Comparison of ENCODE assay signal across 8 cellular contexts in genomic region chr10:103855424-103855823, GRCh38. TPM values are rescaled to one million over a fixed set of nuclear protein-coding genes. Genes with fewer than 3 reads are reported as not detected.
DNase-seq lines count a peak whose midpoint lies in the region; ATAC-seq, FAIRE-seq and TF ChIP-seq lines count a peak whose summit lies in the region.

Gene SH3PXD2A, minus strand, starts transcription at chr10:103855576. Its CDS starts 310 bp downstream, at chr10:103855266.

- WGBS in A549 (ENCODE audit: missing lambda C conversion rate), result no CpG with 5 or more reads among the region's 54 CpGs
- WGBS in urinary bladder, result 1% methylated on average over 54 of the region's 54 CpGs

- TF ChIP-seq EP300 in A549 (IDR thresholded peaks at IDR 0.05), result no peak

- TF ChIP-seq RAD21 in A549 (conservative IDR thresholded peaks at IDR 0.05 in 1 of 2, IDR thresholded peaks at IDR 0.05 in 1 of 2), result no peak

- FAIRE-seq in A549 (lab: Jason Lieb, UNC), result no peak

- no peak for TF ChIP-seq POLR2A in A549 (IDR thresholded peaks at IDR 0.05; ENCODE audit: low read length)

- POLR2A ChIA-PET in A549 (lab: Yijun Ruan, JAX), result interaction anchor here (1.1 kb wide), 1 partner anchor 97 kb away, joined by 4 read pairs; no protein-coding TSS in a partner anchor

- H3K36me3 ChIP-seq in urinary bladder (ENCODE audit: insufficient read depth), result no peaks in the 10 kb centered on the region

- H3K9me3 ChIP-seq in A549, result no peaks in the 10 kb centered on the region

- peak; percentile 63 to 77 for ATAC-seq in A549
- no peak for ATAC-seq in HG02938 (IDR thresholded peaks at IDR 0.05; ENCODE audit: unreplicated experiment)

- peak within 1 kb of the TSS; percentile 97 for H3K4me2 ChIP-seq in A549

- H3K27ac ChIP-seq in A549 (peak within 1 kb of the TSS; percentile 86 to 91), urinary bladder (ENCODE audit: low read depth) (peak within 1 kb of the TSS; percentile 85)

- CTCF ChIA-PET in A549 (lab: Yijun Ruan, JAX), result interaction anchor here (0.8 to 10.5 kb wide), 27 partner anchors 13 to 249 kb away, joined by 3 to 184 read pairs (median 3); no protein-coding TSS in a partner anchor

- no peak; the same call in 1 of the 3 replicates for TF ChIP-seq CTCF in A549 (IDR thresholded peaks at IDR 0.05)
- no peak for TF ChIP-seq CTCF in WI38 (IDR thresholded peaks at IDR 0.05; ENCODE audit: low read depth, low read length)
- no peak for TF ChIP-seq CTCF in epithelial cell of esophagus (IDR thresholded peaks at IDR 0.05; ENCODE audit: insufficient read depth, low read depth, low read length, missing control alignments)

- peaks cover 23% of the 10 kb centered on the region for H3K4me1 ChIP-seq in A549
- H3K4me1 ChIP-seq in urinary bladder (ENCODE audit: insufficient read depth), result no peaks in the 10 kb centered on the region

- DNase-seq in A549 (ENCODE audit: low read depth in 1 of 2, low spot score in 1 of 2), result peak in 1 of 2 experiments; percentile 62
- DNase-seq in HCEC 1CT, result peak; percentile 6
- peak; percentile 49 for DNase-seq in epithelial cell of esophagus (ENCODE audit: low read depth)
- no peak for DNase-seq in mucosa of gallbladder (ENCODE audit: low spot score)
- DNase-seq in A172 (ENCODE audit: low spot score), result no peak

- H3K4me3 ChIP-seq in A549 (peak within 1 kb of the TSS; percentile 79), WI38 (ENCODE audit: low read depth, low read length) (peak within 1 kb of the TSS; percentile 79), epithelial cell of esophagus (ENCODE audit: low read length) (peak within 1 kb of the TSS; percentile 94), urinary bladder (ENCODE audit: low read depth, low read length) (peak within 1 kb of the TSS; percentile 78)

TF ChIP-seq in A549, 52 proteins besides CTCF, POLR2A, EP300 and RAD21:
- peak; percentile 44; the same call in 2 of the 3 replicates for TF ChIP-seq SMC3 (IDR thresholded peaks at IDR 0.05)
- TF ChIP-seq SREBF2 (IDR thresholded peaks at IDR 0.05), result no peak
- no peak for TF ChIP-seq USF2 (IDR thresholded peaks at IDR 0.05)
- no peak for TF ChIP-seq MAX (IDR thresholded peaks at IDR 0.05)
- TF ChIP-seq FOSL2 (IDR thresholded peaks at IDR 0.05), result no peak
- TF ChIP-seq FOSL2 (CRISPR knock-in tag; IDR thresholded peaks at IDR 0.05), result no peak
- TF ChIP-seq CBX2 (IDR thresholded peaks at IDR 0.05; ENCODE audit: borderline replicate concordance, low read depth), result no peak
- no peak for TF ChIP-seq ZC3H11A (IDR thresholded peaks at IDR 0.05)
- TF ChIP-seq HOXB5 (CRISPR knock-in tag; IDR thresholded peaks at IDR 0.05), result no peak

RNA-seq across cellular contexts. Expression of gene SH3PXD2A, which starts in this region (rescaled TPM):
- polyA plus RNA-seq in A549 (2011; rRNA removed) (3.9 and 6.2 TPM in 2 replicates), A549 (2017; fragmentation: RNase III; extraction: RNeasy Plus Mini Kit Qiagen cat#74134 plus additional on column Dnase treatment) (1.4 to 2.4 TPM (median 1.7 TPM) in 3 replicates), urinary bladder (29.6 TPM)
- polyA plus RNA-seq in A549 (2012; cell fraction: cytosol; rRNA removed), result 0.82 and 1.1 TPM in 2 replicates
- polyA plus RNA-seq in A549 (2012; cell fraction: nucleus; rRNA removed), result 2.2 and 2.7 TPM in 2 replicates
- 7.4 and 7.6 TPM in 2 replicates for polyA minus RNA-seq in A549 (2011; rRNA and poly(A)+ RNA removed)
- total RNA-seq in mucosa of gallbladder (62.3 TPM), urinary bladder (56.9 TPM)
- 1.7 and 2.0 TPM in 2 replicates for total RNA-seq in A172 (2014; rRNA removed; shearing (Covaris generic))

Comparison
In these comparisons a context has a peak if more than half of its experiments do, and no peak if none do; other contexts are left out.
1. RNA of gene SH3PXD2A (total RNA-seq): 62.3 TPM in mucosa of gallbladder (single experiment) and 56.9 TPM in urinary bladder (single experiment); 1.7 to 2.0 TPM in A172; every median in the first group is over 10 times any median in the second.
2. DNase-seq: peak in HCEC 1CT (single experiment) and epithelial cell of esophagus (single experiment); none in mucosa of gallbladder (single experiment) and A172 (single experiment).
3. Peak in every context shown above with its lines, with median percentiles within 50 percentile points of each other: H3K4me3 ChIP-seq.